In the genomic region with DNA sequence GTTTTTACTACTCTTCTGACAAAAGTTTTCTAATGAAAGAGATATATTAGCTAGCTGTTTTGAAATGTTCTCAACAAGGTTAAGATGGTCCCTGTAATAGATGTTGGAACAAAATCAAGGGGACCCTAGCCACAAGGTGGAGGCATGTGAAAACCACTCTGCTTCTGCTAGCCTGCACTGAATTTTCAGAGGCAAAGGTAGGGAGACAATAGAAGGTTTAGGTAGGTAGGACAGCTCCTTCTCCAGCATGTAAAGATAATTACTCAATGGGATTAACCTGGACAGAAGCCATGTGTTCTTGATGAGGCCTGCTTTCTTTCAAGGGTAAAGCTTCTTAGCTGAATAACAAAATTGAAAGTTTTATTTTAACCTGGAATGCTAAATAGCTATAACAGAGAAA, we compare ENCODE assay signal across 16 cellular contexts.
DNase-seq lines count a peak whose midpoint lies in the region; ATAC-seq and TF ChIP-seq lines count a peak whose summit lies in the region.
"Had no signal": no experiment of that assay in that cellular context is flagged by ENCODE, and none has a peak within 500 bp of the region (broad histone marks: within the 10 kb centered on the region; RNA-seq: fewer than 3 reads in every experiment).

No MANE protein-coding gene starts in this region.

- H3K27ac Mint-ChIP-seq in GM23338 = no peak overlapping the region; the same call in 1 of the 2 replicates
- H3K27ac Mint-ChIP-seq: CD14-positive monocyte; CD8-positive, alpha-beta T cell; H9 had no signal

- TF ChIP-seq RAD21 in SK-N-SH (IDR thresholded peaks at IDR 0.05; ENCODE audit: low read length) = no peak

- H3K27ac ChIP-seq in GM23338 (ENCODE audit: low read depth) (no peak overlapping the region), SK-N-SH (ENCODE audit: low read depth in 2 of 2, low read length in 1 of 2) (peak overlapping the region in 1 of 2 experiments; percentile 78; a peak in 2 of 4 replicates)
- H3K27ac ChIP-seq: A549 had no signal

- no peaks in the 10 kb centered on the region for H3K9me3 ChIP-seq in SK-N-SH
- H3K9me3 ChIP-seq: A549 had no signal

- H3K27me3 Mint-ChIP-seq in GM23338 (ENCODE audit: insufficient read depth, low read depth, poor library complexity) = peaks cover 8% of the 10 kb centered on the region

- H3K9ac ChIP-seq in SK-N-SH = no peak overlapping the region

- no peak overlapping the region for H3K4me3 ChIP-seq in GM23338
- H3K4me3 ChIP-seq in SK-N-SH (ENCODE audit: low read depth in 2 of 2, low read length in 1 of 2) = no peak overlapping the region
- H3K4me3 ChIP-seq in epithelial cell of esophagus (ENCODE audit: low read length) = no peak overlapping the region
- H3K4me3 ChIP-seq: A549 had no signal

- no peak overlapping the region for H3K4me2 ChIP-seq in GM23338
- H3K4me2 ChIP-seq in SK-N-SH = no peak overlapping the region
- H3K4me2 ChIP-seq: A549 had no signal

- ATAC-seq in GM23338 = peak; percentile 43; the same call in 2 of the 3 replicates
- no peak for ATAC-seq in HG03432 (IDR thresholded peaks at IDR 0.05; ENCODE audit: unreplicated experiment)
- ATAC-seq: A549; CD8-positive, alpha-beta T cell had no signal

- POLR2A ChIA-PET in SK-N-SH (lab: Yijun Ruan, JAX) = no interaction called here

- H2AFZ ChIP-seq in GM23338 (no peak overlapping the region), SK-N-SH (ENCODE audit: low read depth) (no peak overlapping the region)

- H3K36me3 ChIP-seq in GM23338 (ENCODE audit: insufficient read depth) = no peaks in the 10 kb centered on the region
- no peaks in the 10 kb centered on the region for H3K36me3 ChIP-seq in SK-N-SH (replicated peaks in 1 of 2; ENCODE audit: control insufficient read depth in 1 of 2, insufficient read depth in 2 of 2, low read length in 1 of 2)

- no peaks in the 10 kb centered on the region for H4K20me1 ChIP-seq in GM23338 (replicated peaks; ENCODE audit: insufficient read depth)
- H4K20me1 ChIP-seq in SK-N-SH (ENCODE audit: insufficient read depth) = no peaks in the 10 kb centered on the region

- no peaks in the 10 kb centered on the region for H3K9me2 ChIP-seq in GM23338 (ENCODE audit: insufficient read depth)
- no peaks in the 10 kb centered on the region for H3K9me2 ChIP-seq in SK-N-SH

- TF ChIP-seq CTCF in GM23338 (conservative IDR thresholded peaks at IDR 0.05; ENCODE audit: low read depth in 2 of 2) (peak in 1 of 2 experiments; percentile 15; a peak in 1 of 4 replicates), SK-N-SH (IDR thresholded peaks at IDR 0.05) (no peak), epithelial cell of esophagus (IDR thresholded peaks at IDR 0.05; ENCODE audit: insufficient read depth, low read depth, low read length, missing control alignments) (no peak)

- H3F3A ChIP-seq in GM23338 (replicated peaks; ENCODE audit: low read depth) = no peaks in the 10 kb centered on the region
- no peaks in the 10 kb centered on the region for H3F3A ChIP-seq in SK-N-SH (replicated peaks; ENCODE audit: insufficient read depth)

- H3K4me1 ChIP-seq in GM23338 (ENCODE audit: insufficient read depth) (peaks cover 11% of the 10 kb centered on the region), SK-N-SH (ENCODE audit: control insufficient read depth in 1 of 2, insufficient read depth in 2 of 2, low read depth in 1 of 2, low read length in 1 of 2) (peaks cover 4 to 5% of the 10 kb centered on the region in 2 experiments; a peak in 3 of 4 replicates)
- H3K4me1 ChIP-seq: A549 had no signal

- peaks cover 15% of the 10 kb centered on the region; the same call in 2 of the 3 replicates for H3K4me1 Mint-ChIP-seq in GM23338
- H3K4me1 Mint-ChIP-seq: CD14-positive monocyte had no signal

- TF ChIP-seq EP300 in SK-N-SH (IDR thresholded peaks at IDR 0.05; ENCODE audit: borderline replicate concordance in 1 of 2, low read depth in 1 of 2, low read length in 1 of 2) = no peak

- no peaks in the 10 kb centered on the region for H3K79me2 ChIP-seq in GM23338 (replicated peaks; ENCODE audit: insufficient read depth)
- H3K79me2 ChIP-seq in SK-N-SH (ENCODE audit: insufficient read depth) = no peaks in the 10 kb centered on the region

- H3K27me3 ChIP-seq in GM23338 (ENCODE audit: insufficient read depth) (no peaks in the 10 kb centered on the region), SK-N-SH (ENCODE audit: insufficient read depth) (no peaks in the 10 kb centered on the region)

- no peaks in the 10 kb centered on the region for H3K36me3 Mint-ChIP-seq in GM23338 (ENCODE audit: low read depth)
- H3K36me3 Mint-ChIP-seq: CD14-positive monocyte; CD8-positive, alpha-beta T cell had no signal

- no peaks in the 10 kb centered on the region for H3K9me3 Mint-ChIP-seq in GM23338
- H3K9me3 Mint-ChIP-seq: CD8-positive, alpha-beta T cell; H9 had no signal

- H3K4me3 Mint-ChIP-seq in GM23338 = no peak overlapping the region
- H3K4me3 Mint-ChIP-seq: CD14-positive monocyte; CD8-positive, alpha-beta T cell; H9 had no signal

- no peak for DNase-seq in GM23338 (ENCODE audit: low spot score)
- DNase-seq in NCI-H69 (lab: John Stamatoyannopoulos, UW) = peak; percentile 44
- no peak for DNase-seq in SK-N-SH
- peak; percentile 23 for DNase-seq in epithelial cell of esophagus (ENCODE audit: low read depth)
- no peak for DNase-seq in kidney glomerular epithelial cell (lab: John Stamatoyannopoulos, UW)
- no peak for DNase-seq in NCI-H187 treated with DMSO at 0.1 percent for 48 hours (lab: John Stamatoyannopoulos, UW)
- DNase-seq: CD8-positive, alpha-beta T cell; COR-L47; DMS153; DMS79 treated with DMSO at 0.1 percent for 48 hours; EL; GOT3; H9 had no signal

- CTCF ChIA-PET in SK-N-SH (lab: Yijun Ruan, JAX) = no interaction called here

TF ChIP-seq in GM23338, 12 proteins besides CTCF, POLR2A, EP300 and RAD21 (continues in another document):
- TF ChIP-seq POLR2AphosphoS5 (IDR thresholded peaks at IDR 0.05; ENCODE audit: low read depth) = no peak
- TF ChIP-seq REST (IDR thresholded peaks at IDR 0.05; ENCODE audit: unreplicated experiment) = no peak
- TF ChIP-seq EZH2 (IDR thresholded peaks at IDR 0.05; ENCODE audit: low read depth, unreplicated experiment) = no peak

TF ChIP-seq in SK-N-SH, 30 proteins besides CTCF, POLR2A, EP300 and RAD21:
- no peak for TF ChIP-seq TEAD4 (IDR thresholded peaks at IDR 0.05; ENCODE audit: borderline replicate concordance, insufficient read depth)
- TF ChIP-seq TCF12 (IDR thresholded peaks at IDR 0.05) = peak; percentile 12; the same call in 1 of the 2 replicates
TF ChIP-seq in SK-N-SH: peak in this region for 1.

Comparison
In these comparisons a context has a peak if more than half of its experiments do, and no peak if none do; other contexts are left out.
1. DNase-seq: peak in NCI-H69 (single experiment) and epithelial cell of esophagus (single experiment); none in GM23338 (single experiment), SK-N-SH (single experiment), kidney glomerular epithelial cell (single experiment) and NCI-H187 treated with DMSO at 0.1 percent for 48 hours (single experiment).